23 cellular contexts compared by ENCODE assay signal in genomic region chr5:79147076-79147475, GRCh38. TPM values are rescaled to one million over a fixed set of nuclear protein-coding genes. Genes with fewer than 3 reads are reported as not detected.
"Had no signal": no experiment of that assay in that cellular context is flagged by ENCODE, and none has a peak within 500 bp of the region (broad histone marks: within the 10 kb centered on the region; RNA-seq: fewer than 3 reads in every experiment).

No MANE protein-coding gene starts in this region.

- H3K27ac Mint-ChIP-seq: IgD-negative memory B cell had no signal

- H3K36me3 ChIP-seq: SJSA1 had no signal

- H3K4me3 Mint-ChIP-seq: IgD-negative memory B cell had no signal

- H3K9me3 ChIP-seq: SJSA1 had no signal

- H3K27ac ChIP-seq: KMS-11, SJSA1, SK-N-MC had no signal

- H3K27me3 ChIP-seq: SJSA1 had no signal

- H3K4me1 ChIP-seq: SJSA1 had no signal

- FAIRE-seq: K562 had no signal

- H3K9me3 Mint-ChIP-seq: IgD-negative memory B cell had no signal

- DNase-seq: Kasumi-1, MM.1S, NCI-H1436, NCI-H187, NCI-H2081 treated with DMSO at 0.1 percent for 48 hours, NCI-H2171, NCI-H226, NCI-H446, NCI-H510A, NCI-H524 treated with DMSO at 0.1 percent for 48 hours, PC-3, Right ventricle myocardium superior, SIG-M5 had no signal

- H3K4me1 Mint-ChIP-seq: IgD-negative memory B cell had no signal

- ATAC-seq: K562, Panc1, PC-3 had no signal

- H3K4me3 ChIP-seq: K562, SJSA1, SK-N-MC had no signal

- H3K4me2 ChIP-seq: KMS-11 had no signal

- H3K9ac ChIP-seq: KMS-11 had no signal

RNA-seq across cellular contexts. Expression of gene BHMT, which starts 35.5 kb away (rescaled TPM):
- total RNA-seq: HT-29, K562, M059J, OCI-LY7, PC-3, RPMI7951, SJSA1 had no signal
- polyA plus RNA-seq: IgD-negative memory B cell, K562 had no signal
